15 cellular contexts compared by ENCODE assay signal in the genomic region with DNA sequence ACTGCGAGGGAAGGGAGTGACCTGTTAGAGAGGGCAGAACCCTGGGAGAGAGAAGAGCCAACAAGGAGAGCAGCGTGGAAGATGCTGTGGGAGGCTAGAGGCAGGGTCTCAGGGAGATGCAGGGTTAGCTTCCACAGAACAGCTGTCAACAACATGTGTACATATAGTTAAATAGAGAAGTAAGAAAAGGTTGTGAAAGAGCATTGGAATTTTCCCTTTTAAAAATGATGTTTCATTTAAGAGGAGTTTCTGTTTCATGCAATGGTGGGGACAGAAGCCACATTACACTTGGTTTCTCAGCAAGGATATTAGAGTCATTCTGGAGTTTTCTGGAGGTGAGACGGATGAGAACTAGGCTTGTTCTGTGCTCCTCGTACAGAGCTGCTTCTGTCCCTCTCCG. TPM values are rescaled to one million over a fixed set of nuclear protein-coding genes. Genes with fewer than 3 reads are reported as not detected.
A peak's percentile ranks its signal among the peaks of the same experiment; 100 is the strongest.
DNase-seq lines count a peak whose midpoint lies in the region; ATAC-seq, FAIRE-seq and TF ChIP-seq lines count a peak whose summit lies in the region.
"Had no signal": no experiment of that assay in that cellular context is flagged by ENCODE, and none has a peak within 500 bp of the region (broad histone marks: within the 10 kb centered on the region; RNA-seq: fewer than 3 reads in every experiment).

No MANE protein-coding gene starts in this region.

- TF ChIP-seq POLR2A in GM12892 (IDR thresholded peaks at IDR 0.05; ENCODE audit: low read depth, low read length): no peak

- peaks cover 33% of the 10 kb centered on the region in 2 donors for H3K27me3 Mint-ChIP-seq in stimulated activated naive B cell treated with anti-CD40 and anti-IgM and Interleukin-4, amounts not matched to agents 10 μg/mL and 1 μg/mL and 100 μg/mL, for 72 hours
- H3K27me3 Mint-ChIP-seq in glutamatergic neuron (ENCODE audit: unreplicated experiment): peaks cover 2% of the 10 kb centered on the region

- no peaks in the 10 kb centered on the region for H3K9me3 Mint-ChIP-seq in stimulated activated naive B cell treated with anti-CD40 and anti-IgM and Interleukin-4, amounts not matched to agents 10 μg/mL and 1 μg/mL and 100 μg/mL, for 72 hours
- no peaks in the 10 kb centered on the region for H3K9me3 Mint-ChIP-seq in glutamatergic neuron (ENCODE audit: unreplicated experiment)
- H3K9me3 Mint-ChIP-seq: brain; CD4-positive, CD25-positive, alpha-beta regulatory T cell had no signal

- peaks cover 13 to 21% of the 10 kb centered on the region in 2 donors for H3K4me1 Mint-ChIP-seq in stimulated activated naive B cell treated with anti-CD40 and anti-IgM and Interleukin-4, amounts not matched to agents 10 μg/mL and 1 μg/mL and 100 μg/mL, for 72 hours
- no peaks in the 10 kb centered on the region for H3K4me1 Mint-ChIP-seq in glutamatergic neuron (ENCODE audit: low read depth, unreplicated experiment)
- H3K4me1 Mint-ChIP-seq: brain had no signal

- TF ChIP-seq CTCF in glutamatergic neuron (IDR thresholded peaks at IDR 0.05; ENCODE audit: partially characterized antibody, unreplicated experiment): no peak

- no peak overlapping the region for H3K27ac Mint-ChIP-seq in stimulated activated naive B cell treated with anti-CD40 and anti-IgM and Interleukin-4, amounts not matched to agents 10 μg/mL and 1 μg/mL and 100 μg/mL, for 72 hours
- no peak overlapping the region for H3K27ac Mint-ChIP-seq in glutamatergic neuron (ENCODE audit: unreplicated experiment)
- H3K27ac Mint-ChIP-seq: brain; CD4-positive, CD25-positive, alpha-beta regulatory T cell had no signal

- H3K36me3 Mint-ChIP-seq in stimulated activated naive B cell treated with anti-CD40 and anti-IgM and Interleukin-4, amounts not matched to agents 10 μg/mL and 1 μg/mL and 100 μg/mL, for 72 hours: no peaks in the 10 kb centered on the region
- H3K36me3 Mint-ChIP-seq in glutamatergic neuron (ENCODE audit: unreplicated experiment): no peaks in the 10 kb centered on the region
- H3K36me3 Mint-ChIP-seq: brain; CD4-positive, CD25-positive, alpha-beta regulatory T cell had no signal

- H3K4me3 Mint-ChIP-seq in stimulated activated naive B cell treated with anti-CD40 and anti-IgM and Interleukin-4, amounts not matched to agents 10 μg/mL and 1 μg/mL and 100 μg/mL, for 72 hours: no peak overlapping the region
- no peak overlapping the region for H3K4me3 Mint-ChIP-seq in glutamatergic neuron (ENCODE audit: unreplicated experiment)
- H3K4me3 Mint-ChIP-seq: brain; CD4-positive, CD25-positive, alpha-beta regulatory T cell had no signal

- FAIRE-seq in GM12892 (lab: Jason Lieb, UNC): no peak

- ATAC-seq in GM21717 (IDR thresholded peaks at IDR 0.05; ENCODE audit: unreplicated experiment): peak; percentile 73
- peak; percentile 55 for ATAC-seq in HG03159 (IDR thresholded peaks at IDR 0.05; ENCODE audit: unreplicated experiment)
- peak; percentile 81 to 83 for ATAC-seq in stimulated activated naive B cell treated with anti-CD40 and anti-IgM and Interleukin-4, amounts not matched to agents 10 μg/mL and 1 μg/mL and 100 μg/mL, for 72 hours (replicated peaks)
- ATAC-seq: stimulated activated naive CD8-positive, alpha-beta T cell treated with anti-CD3 and anti-CD28 coated beads, Interleukin-15, Interleukin-2, amounts not matched to agents 100 U/mL and 50 U/mL, for 24 hours had no signal

- DNase-seq in NOMO-1 treated with DMSO at 0.1 percent for 48 hours (lab: John Stamatoyannopoulos, UW; ENCODE audit: unreplicated experiment) (peak; percentile 28), NOMO-1 treated with dmso at 0.1 percent for 144 hours (lab: John Stamatoyannopoulos, UW; ENCODE audit: unreplicated experiment) (no peak), NCI-H146 treated with DMSO at 0.1 percent for 48 hours (lab: John Stamatoyannopoulos, UW; ENCODE audit: unreplicated experiment) (no peak), GM12892 (ENCODE audit: insufficient read length) (no peak), glutamatergic neuron (no peak)
- DNase-seq in stimulated activated naive B cell treated with anti-CD40 and anti-IgM and Interleukin-4, amounts not matched to agents 10 μg/mL and 1 μg/mL and 100 μg/mL, for 72 hours: no peak
- DNase-seq: activated naive CD4-positive, alpha-beta T cell treated with Interleukin-2 at 50 U/mL for 16 hours; CD4-positive, CD25-positive, alpha-beta regulatory T cell; hippocampal formation; NCI-H1048; occipital lobe; stimulated activated naive CD8-positive, alpha-beta T cell treated with anti-CD3 and anti-CD28 coated beads, Interleukin-15, Interleukin-2, amounts not matched to agents 100 U/mL and 50 U/mL, for 24 hours had no signal

RNA-seq across cellular contexts. Expression of a gene that starts 23.8 kb away (rescaled TPM):
- 2.3 TPM for polyA plus RNA-seq in GM12892 (2012; ENCODE audit: missing spikeins)
- total RNA-seq in glutamatergic neuron (ENCODE audit: unreplicated experiment): 15.2 TPM

RNA-seq across cellular contexts. Expression of a gene that starts 41.4 kb away (rescaled TPM):
- polyA plus RNA-seq in GM12892 (2012; ENCODE audit: missing spikeins): 15.7 TPM
- 145 TPM for total RNA-seq in glutamatergic neuron (ENCODE audit: unreplicated experiment)
